In the genomic region with DNA sequence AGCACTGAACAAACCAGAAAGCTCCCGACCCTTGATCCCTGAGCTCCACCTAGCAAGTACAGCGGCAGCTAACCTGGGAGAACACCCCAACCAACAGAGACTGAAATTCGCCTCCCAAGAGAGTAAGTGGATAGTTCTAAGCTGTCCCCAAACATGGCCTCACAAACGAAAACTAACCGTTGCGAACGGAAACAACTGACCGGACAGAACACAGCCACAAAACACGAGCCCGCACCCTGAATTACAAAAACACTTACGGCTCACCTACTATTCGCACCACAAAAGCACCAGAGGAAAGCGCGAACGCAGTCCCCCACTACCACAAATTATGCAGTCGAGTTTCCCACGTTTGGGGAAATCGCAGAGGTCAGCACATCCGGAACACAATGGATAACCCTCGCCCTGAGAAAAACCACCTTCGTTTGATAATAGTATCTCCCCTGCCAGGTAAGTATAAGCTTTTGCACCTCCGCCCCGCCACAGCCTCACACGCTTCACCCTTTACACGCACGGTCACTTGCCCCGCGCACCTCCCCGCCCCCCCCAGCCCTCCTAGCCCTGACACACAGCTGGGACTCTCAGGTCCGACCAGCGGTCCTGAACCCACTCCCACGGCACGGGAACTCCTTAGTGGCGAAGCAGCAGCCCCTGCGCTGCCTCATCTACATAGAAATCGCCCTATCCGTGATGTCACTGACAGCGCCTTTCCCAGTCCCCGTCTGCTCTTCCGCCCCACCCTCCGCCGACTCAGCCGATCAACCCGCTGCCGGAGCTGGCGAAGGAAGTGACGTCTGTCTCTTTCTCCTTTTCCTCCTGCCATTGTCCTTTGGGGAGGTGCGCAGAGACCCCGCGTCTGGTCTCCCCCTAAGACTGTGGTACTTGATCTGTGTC, we compare ENCODE assay signal across 1 cellular context.
A peak's percentile ranks its signal among the peaks of the same experiment; 100 is the strongest.
TF ChIP-seq lines count a peak whose summit lies in the region.
"Not testable (repeated sequence)": the region's sequence is repeated elsewhere in the genome, so short reads cannot be mapped to it uniquely, and the experiment has no call there.

No MANE protein-coding gene starts in this region.

TF ChIP-seq in K562, 482 proteins besides CTCF, POLR2A, EP300 and RAD21 (continued from another document and continues in another):
- TF ChIP-seq SIN3A (IDR thresholded peaks at IDR 0.05; ENCODE audit: borderline replicate concordance in 2 of 2, control insufficient read depth in 1 of 2, low read depth in 2 of 2, low read length in 2 of 2), result peak; percentile 80 to 98; a peak in 3 of 4 replicates
- peak; percentile 62 for TF ChIP-seq HNRNPH1 (optimal IDR thresholded peaks at IDR 0.05; ENCODE audit: low read depth, low read length)
- TF ChIP-seq ZNF764 (CRISPR knock-in tag; IDR thresholded peaks at IDR 0.05; ENCODE audit: low read depth), result peak; percentile 97
- peak; percentile 31 for TF ChIP-seq TAL1 (IDR thresholded peaks at IDR 0.05)
- TF ChIP-seq NR2C1 (IDR thresholded peaks at IDR 0.05); JUND (tag; IDR thresholded peaks at IDR 0.05; ENCODE audit: borderline replicate concordance, low read depth, low read length): not testable (repeated sequence)
- TF ChIP-seq NR2C1 (tag; IDR thresholded peaks at IDR 0.05), result peak; percentile 72
- TF ChIP-seq ZNF444 (CRISPR knock-in tag; IDR thresholded peaks at IDR 0.05), result peak; percentile 99
- TF ChIP-seq, protein P1, sequence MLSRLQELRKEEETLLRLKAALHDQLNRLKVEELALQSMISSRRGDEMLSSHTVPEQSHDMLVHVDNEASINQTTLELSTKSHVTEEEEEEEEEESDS (CRISPR knock-in tag; IDR thresholded peaks at IDR 0.05), result peak; percentile 91
- TF ChIP-seq CAMTA2 (CRISPR knock-in tag; conservative IDR thresholded peaks at IDR 0.05), result peak; percentile 100
- TF ChIP-seq ZSCAN32 (CRISPR knock-in tag; IDR thresholded peaks at IDR 0.05), result peak; percentile 100
- peak; percentile 100 for TF ChIP-seq POLR2B (IDR thresholded peaks at IDR 0.05; ENCODE audit: low read depth, partially characterized antibody)
- TF ChIP-seq, protein P2, sequence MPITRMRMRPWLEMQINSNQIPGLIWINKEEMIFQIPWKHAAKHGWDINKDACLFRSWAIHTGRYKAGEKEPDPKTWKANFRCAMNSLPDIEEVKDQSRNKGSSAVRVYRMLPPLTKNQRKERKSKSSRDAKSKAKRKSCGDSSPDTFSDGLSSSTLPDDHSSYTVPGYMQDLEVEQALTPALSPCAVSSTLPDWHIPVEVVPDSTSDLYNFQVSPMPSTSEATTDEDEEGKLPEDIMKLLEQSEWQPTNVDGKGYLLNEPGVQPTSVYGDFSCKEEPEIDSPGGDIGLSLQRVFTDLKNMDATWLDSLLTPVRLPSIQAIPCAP (CRISPR knock-in tag; IDR thresholded peaks at IDR 0.05; ENCODE audit: borderline replicate concordance), result peak; percentile 63; the same call in 1 of the 2 replicates
- TF ChIP-seq TOE1 (IDR thresholded peaks at IDR 0.05; ENCODE audit: borderline replicate concordance), result peak; percentile 87
- peak; percentile 86; the same call in 1 of the 2 replicates for TF ChIP-seq TOE1 (CRISPR knock-in tag; IDR thresholded peaks at IDR 0.05; ENCODE audit: borderline replicate concordance, low read depth)
- TF ChIP-seq NR2F6 (CRISPR knock-in tag; IDR thresholded peaks at IDR 0.05), result peak; percentile 100
- peak; percentile 55; the same call in 1 of the 2 replicates for TF ChIP-seq PHB2 (IDR thresholded peaks at IDR 0.05; ENCODE audit: low read depth)
- TF ChIP-seq ZNF23 (CRISPR knock-in tag; IDR thresholded peaks at IDR 0.05), result peak; percentile 96
- TF ChIP-seq, protein P3, sequence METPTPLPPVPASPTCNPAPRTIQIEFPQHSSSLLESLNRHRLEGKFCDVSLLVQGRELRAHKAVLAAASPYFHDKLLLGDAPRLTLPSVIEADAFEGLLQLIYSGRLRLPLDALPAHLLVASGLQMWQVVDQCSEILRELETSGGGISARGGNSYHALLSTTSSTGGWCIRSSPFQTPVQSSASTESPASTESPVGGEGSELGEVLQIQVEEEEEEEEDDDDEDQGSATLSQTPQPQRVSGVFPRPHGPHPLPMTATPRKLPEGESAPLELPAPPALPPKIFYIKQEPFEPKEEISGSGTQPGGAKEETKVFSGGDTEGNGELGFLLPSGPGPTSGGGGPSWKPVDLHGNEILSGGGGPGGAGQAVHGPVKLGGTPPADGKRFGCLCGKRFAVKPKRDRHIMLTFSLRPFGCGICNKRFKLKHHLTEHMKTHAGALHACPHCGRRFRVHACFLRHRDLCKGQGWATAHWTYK (CRISPR knock-in tag; IDR thresholded peaks at IDR 0.05), result peak; percentile 100
- TF ChIP-seq NFIC (IDR thresholded peaks at IDR 0.05), result peak; percentile 84
- TF ChIP-seq JUND (IDR thresholded peaks at IDR 0.05; ENCODE audit: borderline replicate concordance, low read depth, low read length), result 0 out of 2 replicates have a peak, but pooled peaks have one; percentile 24
- TF ChIP-seq, protein P4, sequence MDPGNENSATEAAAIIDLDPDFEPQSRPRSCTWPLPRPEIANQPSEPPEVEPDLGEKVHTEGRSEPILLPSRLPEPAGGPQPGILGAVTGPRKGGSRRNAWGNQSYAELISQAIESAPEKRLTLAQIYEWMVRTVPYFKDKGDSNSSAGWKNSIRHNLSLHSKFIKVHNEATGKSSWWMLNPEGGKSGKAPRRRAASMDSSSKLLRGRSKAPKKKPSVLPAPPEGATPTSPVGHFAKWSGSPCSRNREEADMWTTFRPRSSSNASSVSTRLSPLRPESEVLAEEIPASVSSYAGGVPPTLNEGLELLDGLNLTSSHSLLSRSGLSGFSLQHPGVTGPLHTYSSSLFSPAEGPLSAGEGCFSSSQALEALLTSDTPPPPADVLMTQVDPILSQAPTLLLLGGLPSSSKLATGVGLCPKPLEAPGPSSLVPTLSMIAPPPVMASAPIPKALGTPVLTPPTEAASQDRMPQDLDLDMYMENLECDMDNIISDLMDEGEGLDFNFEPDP (CRISPR knock-in tag; IDR thresholded peaks at IDR 0.05), result peak; percentile 100
- 0 out of 2 replicates have a peak, but pooled peaks have one; percentile 28 for TF ChIP-seq ZNF12 (CRISPR knock-in tag; IDR thresholded peaks at IDR 0.05)
- peak; percentile 76; the same call in 1 of the 2 replicates for TF ChIP-seq CTBP1 (IDR thresholded peaks at IDR 0.05; ENCODE audit: borderline replicate concordance)
- TF ChIP-seq PHF21A (IDR thresholded peaks at IDR 0.05; ENCODE audit: borderline replicate concordance, low read depth), result peak; percentile 78
- TF ChIP-seq CREB1 (IDR thresholded peaks at IDR 0.05), result peak; percentile 62
- TF ChIP-seq CREB1 (CRISPR knock-in tag; IDR thresholded peaks at IDR 0.05), result peak; percentile 39; the same call in 1 of the 2 replicates
- TF ChIP-seq, protein P5, sequence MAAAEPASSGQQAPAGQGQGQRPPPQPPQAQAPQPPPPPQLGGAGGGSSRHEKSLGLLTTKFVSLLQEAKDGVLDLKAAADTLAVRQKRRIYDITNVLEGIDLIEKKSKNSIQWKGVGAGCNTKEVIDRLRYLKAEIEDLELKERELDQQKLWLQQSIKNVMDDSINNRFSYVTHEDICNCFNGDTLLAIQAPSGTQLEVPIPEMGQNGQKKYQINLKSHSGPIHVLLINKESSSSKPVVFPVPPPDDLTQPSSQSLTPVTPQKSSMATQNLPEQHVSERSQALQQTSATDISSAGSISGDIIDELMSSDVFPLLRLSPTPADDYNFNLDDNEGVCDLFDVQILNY (CRISPR knock-in tag; IDR thresholded peaks at IDR 0.05), result peak; percentile 98
- peak; percentile 62; the same call in 1 of the 2 replicates for TF ChIP-seq ARID2 (IDR thresholded peaks at IDR 0.05)
- TF ChIP-seq CHCHD3 (CRISPR knock-in tag; IDR thresholded peaks at IDR 0.05), result peak; percentile 100
- TF ChIP-seq TBL1XR1 (IDR thresholded peaks at IDR 0.05; ENCODE audit: low read length in 2 of 2), result peak; percentile 59 to 88; a peak in 3 of 4 replicates
- TF ChIP-seq SMAD4 (CRISPR knock-in tag; conservative IDR thresholded peaks at IDR 0.05), result peak; percentile 66; the same call in 1 of the 2 replicates
- peak; percentile 97 for TF ChIP-seq ZFP1 (CRISPR knock-in tag; IDR thresholded peaks at IDR 0.05)
- peak; percentile 90 to 100 for TF ChIP-seq MAZ (CRISPR knock-in tag; conservative IDR thresholded peaks at IDR 0.05 in 1 of 2, IDR thresholded peaks at IDR 0.05 in 1 of 2)
- TF ChIP-seq NELFE (IDR thresholded peaks at IDR 0.05; ENCODE audit: insufficient read depth, insufficient read length), result peak; percentile 7
- TF ChIP-seq FOXK1 (CRISPR knock-in tag; IDR thresholded peaks at IDR 0.05; ENCODE audit: borderline replicate concordance), result peak; percentile 93
- TF ChIP-seq SNRNP70 (optimal IDR thresholded peaks at IDR 0.05; ENCODE audit: low read depth, low read length), result peak; percentile 92
- TF ChIP-seq GATAD2A (IDR thresholded peaks at IDR 0.05), result peak; percentile 87
- TF ChIP-seq ARNT (IDR thresholded peaks at IDR 0.05), result peak; percentile 82 to 94; a peak in 3 of 4 replicates
- peak; percentile 89 for TF ChIP-seq ZBTB8A (IDR thresholded peaks at IDR 0.05; ENCODE audit: partially characterized antibody)
- peak; percentile 100 for TF ChIP-seq ZNF551 (CRISPR knock-in tag; IDR thresholded peaks at IDR 0.05)
- TF ChIP-seq, protein P6, sequence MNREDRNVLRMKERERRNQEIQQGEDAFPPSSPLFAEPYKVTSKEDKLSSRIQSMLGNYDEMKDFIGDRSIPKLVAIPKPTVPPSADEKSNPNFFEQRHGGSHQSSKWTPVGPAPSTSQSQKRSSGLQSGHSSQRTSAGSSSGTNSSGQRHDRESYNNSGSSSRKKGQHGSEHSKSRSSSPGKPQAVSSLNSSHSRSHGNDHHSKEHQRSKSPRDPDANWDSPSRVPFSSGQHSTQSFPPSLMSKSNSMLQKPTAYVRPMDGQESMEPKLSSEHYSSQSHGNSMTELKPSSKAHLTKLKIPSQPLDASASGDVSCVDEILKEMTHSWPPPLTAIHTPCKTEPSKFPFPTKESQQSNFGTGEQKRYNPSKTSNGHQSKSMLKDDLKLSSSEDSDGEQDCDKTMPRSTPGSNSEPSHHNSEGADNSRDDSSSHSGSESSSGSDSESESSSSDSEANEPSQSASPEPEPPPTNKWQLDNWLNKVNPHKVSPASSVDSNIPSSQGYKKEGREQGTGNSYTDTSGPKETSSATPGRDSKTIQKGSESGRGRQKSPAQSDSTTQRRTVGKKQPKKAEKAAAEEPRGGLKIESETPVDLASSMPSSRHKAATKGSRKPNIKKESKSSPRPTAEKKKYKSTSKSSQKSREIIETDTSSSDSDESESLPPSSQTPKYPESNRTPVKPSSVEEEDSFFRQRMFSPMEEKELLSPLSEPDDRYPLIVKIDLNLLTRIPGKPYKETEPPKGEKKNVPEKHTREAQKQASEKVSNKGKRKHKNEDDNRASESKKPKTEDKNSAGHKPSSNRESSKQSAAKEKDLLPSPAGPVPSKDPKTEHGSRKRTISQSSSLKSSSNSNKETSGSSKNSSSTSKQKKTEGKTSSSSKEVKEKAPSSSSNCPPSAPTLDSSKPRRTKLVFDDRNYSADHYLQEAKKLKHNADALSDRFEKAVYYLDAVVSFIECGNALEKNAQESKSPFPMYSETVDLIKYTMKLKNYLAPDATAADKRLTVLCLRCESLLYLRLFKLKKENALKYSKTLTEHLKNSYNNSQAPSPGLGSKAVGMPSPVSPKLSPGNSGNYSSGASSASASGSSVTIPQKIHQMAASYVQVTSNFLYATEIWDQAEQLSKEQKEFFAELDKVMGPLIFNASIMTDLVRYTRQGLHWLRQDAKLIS (CRISPR knock-in tag; IDR thresholded peaks at IDR 0.05), result peak; percentile 99
- peak; percentile 99 for TF ChIP-seq ZFPM2 (CRISPR knock-in tag; IDR thresholded peaks at IDR 0.05)
- peak; percentile 51; the same call in 1 of the 2 replicates for TF ChIP-seq RB1 (IDR thresholded peaks at IDR 0.05; ENCODE audit: low read depth)
- peak; percentile 99 for TF ChIP-seq MED1 (CRISPR knock-in tag; IDR thresholded peaks at IDR 0.05; ENCODE audit: borderline replicate concordance)
- TF ChIP-seq, protein P7, sequence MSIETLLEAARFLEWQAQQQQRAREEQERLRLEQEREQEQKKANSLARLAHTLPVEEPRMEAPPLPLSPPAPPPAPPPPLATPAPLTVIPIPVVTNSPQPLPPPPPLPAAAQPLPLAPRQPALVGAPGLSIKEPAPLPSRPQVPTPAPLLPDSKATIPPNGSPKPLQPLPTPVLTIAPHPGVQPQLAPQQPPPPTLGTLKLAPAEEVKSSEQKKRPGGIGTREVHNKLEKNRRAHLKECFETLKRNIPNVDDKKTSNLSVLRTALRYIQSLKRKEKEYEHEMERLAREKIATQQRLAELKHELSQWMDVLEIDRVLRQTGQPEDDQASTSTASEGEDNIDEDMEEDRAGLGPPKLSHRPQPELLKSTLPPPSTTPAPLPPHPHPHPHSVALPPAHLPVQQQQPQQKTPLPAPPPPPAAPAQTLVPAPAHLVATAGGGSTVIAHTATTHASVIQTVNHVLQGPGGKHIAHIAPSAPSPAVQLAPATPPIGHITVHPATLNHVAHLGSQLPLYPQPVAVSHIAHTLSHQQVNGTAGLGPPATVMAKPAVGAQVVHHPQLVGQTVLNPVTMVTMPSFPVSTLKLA (conservative IDR thresholded peaks at IDR 0.05), result peak; percentile 44 to 67; a peak in 2 of 4 replicates
- TF ChIP-seq E2F3 (CRISPR knock-in tag; IDR thresholded peaks at IDR 0.05), result peak; percentile 92
- peak; percentile 100 for TF ChIP-seq ZBED1 (IDR thresholded peaks at IDR 0.05)
- peak in 1 of 2 experiments; percentile 35; a peak in 1 of 3 replicates for TF ChIP-seq CBX3 (IDR thresholded peaks at IDR 0.05; ENCODE audit: borderline replicate concordance in 1 of 2, low read length in 2 of 2)
- TF ChIP-seq ZNF24 (IDR thresholded peaks at IDR 0.05), result peak; percentile 76; the same call in 1 of the 2 replicates
- TF ChIP-seq KDM1A (IDR thresholded peaks at IDR 0.05), result peak; percentile 61 to 78; a peak in 3 of 4 replicates
- TF ChIP-seq TCFL5 (CRISPR knock-in tag; conservative IDR thresholded peaks at IDR 0.05), result peak; percentile 98
- TF ChIP-seq NFXL1 (CRISPR knock-in tag; IDR thresholded peaks at IDR 0.05), result peak; percentile 99
- peak; percentile 98 for TF ChIP-seq ARHGAP35 (IDR thresholded peaks at IDR 0.05; ENCODE audit: partially characterized antibody)
- peak; percentile 92 for TF ChIP-seq TBP (optimal IDR thresholded peaks at IDR 0.05; ENCODE audit: low read depth, low read length)
- TF ChIP-seq, protein P8, sequence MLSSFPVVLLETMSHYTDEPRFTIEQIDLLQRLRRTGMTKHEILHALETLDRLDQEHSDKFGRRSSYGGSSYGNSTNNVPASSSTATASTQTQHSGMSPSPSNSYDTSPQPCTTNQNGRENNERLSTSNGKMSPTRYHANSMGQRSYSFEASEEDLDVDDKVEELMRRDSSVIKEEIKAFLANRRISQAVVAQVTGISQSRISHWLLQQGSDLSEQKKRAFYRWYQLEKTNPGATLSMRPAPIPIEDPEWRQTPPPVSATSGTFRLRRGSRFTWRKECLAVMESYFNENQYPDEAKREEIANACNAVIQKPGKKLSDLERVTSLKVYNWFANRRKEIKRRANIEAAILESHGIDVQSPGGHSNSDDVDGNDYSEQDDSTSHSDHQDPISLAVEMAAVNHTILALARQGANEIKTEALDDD (IDR thresholded peaks at IDR 0.05), result peak; percentile 85
- peak; percentile 71; the same call in 1 of the 2 replicates for TF ChIP-seq SMARCE1 (IDR thresholded peaks at IDR 0.05)
- TF ChIP-seq ZNF41 (CRISPR knock-in tag; conservative IDR thresholded peaks at IDR 0.05), result peak; percentile 99
- 0 out of 2 replicates have a peak, but pooled peaks have one; percentile 47 for TF ChIP-seq DNMT1 (IDR thresholded peaks at IDR 0.05)
